ENCODE assay signal across 9 cellular contexts in genomic region chr6:42748241-42748898, GRCh38. TPM values are rescaled to one million over a fixed set of nuclear protein-coding genes. Genes with fewer than 3 reads are reported as not detected.
DNase-seq lines count a peak whose midpoint lies in the region; ATAC-seq and TF ChIP-seq lines count a peak whose summit lies in the region.
"Had no signal": no experiment of that assay in that cellular context is flagged by ENCODE, and none has a peak within 500 bp of the region (broad histone marks: within the 10 kb centered on the region; RNA-seq: fewer than 3 reads in every experiment).

No MANE protein-coding gene starts in this region.

- peak overlapping the region; percentile 97 for H3K4me3 ChIP-seq in left ventricle myocardium inferior
- peak overlapping the region; percentile 93 for H3K4me3 ChIP-seq in upper lobe of right lung

- H3K27ac Mint-ChIP-seq in activated T-helper 1 cell treated with anti-CD3 and anti-CD28 coated beads, Interleukin-12 subunit alpha, Interleukin-12 subunit beta, Interleukin-2, Interleukin-4 antibody, amounts not matched to agents 30 ng/mL and 10 ng/mL and 1 ng/mL, durations not matched to agents 14 hours and 24 hours and 36 hours = peak overlapping the region; percentile 100
- peak overlapping the region; percentile 48 to 100 (median 85) for H3K27ac Mint-ChIP-seq in immature natural killer cell

- no peak for DNase-seq in left ventricle myocardium inferior
- no peak for DNase-seq in left cardiac atrium
- DNase-seq in activated T-helper 1 cell treated with anti-CD3 and anti-CD28 coated beads, Interleukin-12 subunit alpha, Interleukin-12 subunit beta, Interleukin-2, Interleukin-4 antibody, amounts not matched to agents 30 ng/mL and 10 ng/mL and 1 ng/mL, durations not matched to agents 14 hours and 24 hours and 36 hours (ENCODE audit: low spot score) = no peak
- no peak for DNase-seq in immature natural killer cell
- DNase-seq in upper lobe of right lung = peak; percentile 34
- no peak for DNase-seq in NCI-H82 treated with DMSO at 0.1 percent for 48 hours (lab: John Stamatoyannopoulos, UW; ENCODE audit: unreplicated experiment)
- DNase-seq in NCI-H1694 treated with DMSO at 0.1 percent for 48 hours (lab: John Stamatoyannopoulos, UW) = no peak
- DNase-seq in NCI-H1105 treated with DMSO at 0.1 percent for 48 hours (lab: John Stamatoyannopoulos, UW) = no peak
- DNase-seq: NCI-H524 treated with DMSO at 0.1 percent for 48 hours had no signal

- TF ChIP-seq CTCF in left ventricle myocardium inferior (IDR thresholded peaks at IDR 0.05; ENCODE audit: borderline replicate concordance) = no peak
- no peak for TF ChIP-seq CTCF in upper lobe of right lung (IDR thresholded peaks at IDR 0.05)

- H3K4me3 Mint-ChIP-seq in activated T-helper 1 cell treated with anti-CD3 and anti-CD28 coated beads, Interleukin-12 subunit alpha, Interleukin-12 subunit beta, Interleukin-2, Interleukin-4 antibody, amounts not matched to agents 30 ng/mL and 10 ng/mL and 1 ng/mL, durations not matched to agents 14 hours and 24 hours and 36 hours = peak overlapping the region; percentile 100
- peak overlapping the region; percentile 29 to 100 (median 98) for H3K4me3 Mint-ChIP-seq in immature natural killer cell

- H3K9me3 ChIP-seq in left ventricle myocardium inferior (replicated peaks) (no peaks in the 10 kb centered on the region), upper lobe of right lung (no peaks in the 10 kb centered on the region)

- H3K27me3 ChIP-seq in left ventricle myocardium inferior (ENCODE audit: low read depth) = no peaks in the 10 kb centered on the region
- H3K27me3 ChIP-seq in upper lobe of right lung = no peaks in the 10 kb centered on the region

- peaks cover 32% of the 10 kb centered on the region for H3K4me1 Mint-ChIP-seq in activated T-helper 1 cell treated with anti-CD3 and anti-CD28 coated beads, Interleukin-12 subunit alpha, Interleukin-12 subunit beta, Interleukin-2, Interleukin-4 antibody, amounts not matched to agents 30 ng/mL and 10 ng/mL and 1 ng/mL, durations not matched to agents 14 hours and 24 hours and 36 hours (ENCODE audit: low read depth)
- peaks cover 26 to 32% of the 10 kb centered on the region in 2 donors for H3K4me1 Mint-ChIP-seq in immature natural killer cell

- peaks cover 19% of the 10 kb centered on the region for H3K36me3 Mint-ChIP-seq in activated T-helper 1 cell treated with anti-CD3 and anti-CD28 coated beads, Interleukin-12 subunit alpha, Interleukin-12 subunit beta, Interleukin-2, Interleukin-4 antibody, amounts not matched to agents 30 ng/mL and 10 ng/mL and 1 ng/mL, durations not matched to agents 14 hours and 24 hours and 36 hours (ENCODE audit: low read depth)
- H3K36me3 Mint-ChIP-seq in immature natural killer cell = peaks cover 7 to 13% (median 8%) of the 10 kb centered on the region in 3 donors

- H3K36me3 ChIP-seq in left ventricle myocardium inferior (no peaks in the 10 kb centered on the region), upper lobe of right lung (no peaks in the 10 kb centered on the region)

- ATAC-seq in left cardiac atrium (no peak), upper lobe of right lung (no peak)

- H3K9me3 Mint-ChIP-seq in activated T-helper 1 cell treated with anti-CD3 and anti-CD28 coated beads, Interleukin-12 subunit alpha, Interleukin-12 subunit beta, Interleukin-2, Interleukin-4 antibody, amounts not matched to agents 30 ng/mL and 10 ng/mL and 1 ng/mL, durations not matched to agents 14 hours and 24 hours and 36 hours = no peaks in the 10 kb centered on the region
- peaks cover 0 to 5% (median 4%) of the 10 kb centered on the region in 6 donors for H3K9me3 Mint-ChIP-seq in immature natural killer cell

- intact Hi-C loops in left ventricle myocardium inferior (cut with micrococcal nuclease) (no loop called here), left cardiac atrium (cut with DNase I) (loop anchor here in 1 of 2 donors (5.0 kb wide), 1 partner anchor 129 kb away; the partner anchor contains the start of gene RPL7L1), upper lobe of right lung (cut with DNase I) (no loop called here)
- intact Hi-C loops in activated T-helper 1 cell treated with anti-CD3 and anti-CD28 coated beads, Interleukin-12 subunit alpha, Interleukin-12 subunit beta, Interleukin-2, Interleukin-4 antibody, amounts not matched to agents 30 ng/mL and 10 ng/mL and 1 ng/mL, durations not matched to agents 14 hours and 24 hours and 36 hours (cut with micrococcal nuclease) = loop anchor here (10.0 kb wide), 1 partner anchor 236 kb away; the partner anchor contains the start of gene PPP2R5D

- H3K27me3 Mint-ChIP-seq in activated T-helper 1 cell treated with anti-CD3 and anti-CD28 coated beads, Interleukin-12 subunit alpha, Interleukin-12 subunit beta, Interleukin-2, Interleukin-4 antibody, amounts not matched to agents 30 ng/mL and 10 ng/mL and 1 ng/mL, durations not matched to agents 14 hours and 24 hours and 36 hours (ENCODE audit: insufficient read depth) = no peaks in the 10 kb centered on the region
- H3K27me3 Mint-ChIP-seq in immature natural killer cell (ENCODE audit: low read depth in 3 of 3) = peaks cover 12 to 15% (median 14%) of the 10 kb centered on the region in 3 donors

- H3K27ac ChIP-seq in left ventricle myocardium inferior (replicated peaks) (peak overlapping the region; percentile 89), upper lobe of right lung (no peak overlapping the region)

- H3K4me1 ChIP-seq in left ventricle myocardium inferior = peaks cover 46% of the 10 kb centered on the region
- peaks cover 30% of the 10 kb centered on the region for H3K4me1 ChIP-seq in upper lobe of right lung

RNA-seq across cellular contexts. Expression of gene TBCC, which starts 2.5 kb away (rescaled TPM):
- 12.8 TPM for total RNA-seq in left ventricle myocardium inferior
- total RNA-seq in left cardiac atrium = 10 to 100 TPM; 12.2 to 13.0 TPM
- total RNA-seq in activated T-helper 1 cell treated with anti-CD3 and anti-CD28 coated beads, Interleukin-12 subunit alpha, Interleukin-12 subunit beta, Interleukin-2, Interleukin-4 antibody, amounts not matched to agents 30 ng/mL and 10 ng/mL and 1 ng/mL, durations not matched to agents 14 hours and 24 hours and 36 hours = 20.1 and 22.3 TPM in 2 replicates
- 100 to 1,000 TPM; 109 to 140 (median 134) TPM for polyA plus RNA-seq in immature natural killer cell
- total RNA-seq in upper lobe of right lung = 17.8 TPM

RNA-seq across cellular contexts. Expression of gene PRPH2, which starts 26.0 kb away (rescaled TPM):
- total RNA-seq in left ventricle myocardium inferior (0.63 TPM), left cardiac atrium (1 to 10 TPM; 1.1 to 1.2 TPM), upper lobe of right lung (1.2 TPM)
- total RNA-seq in activated T-helper 1 cell treated with anti-CD3 and anti-CD28 coated beads, Interleukin-12 subunit alpha, Interleukin-12 subunit beta, Interleukin-2, Interleukin-4 antibody, amounts not matched to agents 30 ng/mL and 10 ng/mL and 1 ng/mL, durations not matched to agents 14 hours and 24 hours and 36 hours = not detected in 2 replicates
- under 1 TPM in 2 of 3 donors, not detected in 1; 0.08 to 0.25 TPM for polyA plus RNA-seq in immature natural killer cell

RNA-seq across cellular contexts. Expression of gene BICRAL, which starts 33.5 kb away (rescaled TPM):
- 12.0 TPM for total RNA-seq in left ventricle myocardium inferior
- 10 to 100 TPM; 10.0 to 10.7 TPM for total RNA-seq in left cardiac atrium
- total RNA-seq in activated T-helper 1 cell treated with anti-CD3 and anti-CD28 coated beads, Interleukin-12 subunit alpha, Interleukin-12 subunit beta, Interleukin-2, Interleukin-4 antibody, amounts not matched to agents 30 ng/mL and 10 ng/mL and 1 ng/mL, durations not matched to agents 14 hours and 24 hours and 36 hours = 14.1 and 14.2 TPM in 2 replicates
- polyA plus RNA-seq in immature natural killer cell = 1 to 10 TPM; 1.9 to 5.3 (median 2.4) TPM
- total RNA-seq in upper lobe of right lung = 21.0 TPM
